Comparison of ENCODE assay signal across 12 cellular contexts in the genomic region with DNA sequence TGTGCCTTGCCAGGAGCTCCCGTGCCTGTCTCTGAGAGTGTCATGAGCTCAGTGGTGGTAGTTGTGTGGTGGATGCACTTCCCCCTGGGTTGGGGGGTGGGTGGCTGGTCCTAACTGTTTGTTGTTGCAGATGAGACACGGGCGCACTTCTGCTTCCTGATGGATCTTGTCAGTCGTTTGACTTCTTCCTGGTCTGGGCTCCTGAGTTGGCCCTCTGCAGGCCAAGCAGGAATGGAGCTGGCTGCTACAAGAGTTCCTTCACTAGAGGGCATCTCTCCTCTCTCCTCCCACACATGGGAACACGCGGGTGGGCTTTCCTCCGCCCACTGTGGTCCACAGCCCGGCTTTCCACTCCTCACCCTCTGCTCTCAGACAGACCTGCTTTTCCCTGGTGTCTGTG.
DNase-seq lines count a peak whose midpoint lies in the region; ATAC-seq, FAIRE-seq and TF ChIP-seq lines count a peak whose summit lies in the region.
"Had no signal": no experiment of that assay in that cellular context is flagged by ENCODE, and none has a peak within 500 bp of the region (broad histone marks: within the 10 kb centered on the region; RNA-seq: fewer than 3 reads in every experiment).

No MANE protein-coding gene starts in this region.

- DNase-seq in Caki2 (ENCODE audit: low read depth): peak; percentile 26
- DNase-seq in LHCN-M2 (ENCODE audit: low read depth): peak; percentile 6
- DNase-seq in astrocyte (ENCODE audit: low read depth): no peak
- DNase-seq in HepG2 (ENCODE audit: low spot score): peak; percentile 16
- DNase-seq in NK-92 (lab: John Stamatoyannopoulos, UW; ENCODE audit: unreplicated experiment): no peak
- DNase-seq: amygdala, NCI-H1092 treated with DMSO at 0.1 percent for 48 hours had no signal

- peaks cover 45% of the 10 kb centered on the region for H3K27me3 Mint-ChIP-seq in astrocyte (ENCODE audit: low read depth, unreplicated experiment)

- ATAC-seq in HepG2 (no peak), GM19324 (IDR thresholded peaks at IDR 0.05; ENCODE audit: low FRiP score, unreplicated experiment) (no peak), HG02798 (IDR thresholded peaks at IDR 0.05; ENCODE audit: poor library complexity, unreplicated experiment) (no peak), GM19467 (IDR thresholded peaks at IDR 0.05; ENCODE audit: unreplicated experiment) (no peak)

- TF ChIP-seq EP300 in HepG2 (IDR thresholded peaks at IDR 0.05; ENCODE audit: low read depth in 2 of 2, low read length in 2 of 2): no peak
- no peak for TF ChIP-seq EP300 in HepG2 (CRISPR knock-in tag; IDR thresholded peaks at IDR 0.05; ENCODE audit: borderline replicate concordance)

- H3K4me2 ChIP-seq in astrocyte (ENCODE audit: low read length) (no peak overlapping the region), HepG2 (ENCODE audit: low read depth, low read length) (peak overlapping the region; percentile 32; the same call in 1 of the 2 replicates)

- TF ChIP-seq CTCF in astrocyte (IDR thresholded peaks at IDR 0.05; ENCODE audit: insufficient read depth, low read depth, low read length) (peak; percentile 11), HepG2 (CRISPR knock-in tag; IDR thresholded peaks at IDR 0.05) (peak; percentile 29)

- POLR2A ChIA-PET in HepG2 (lab: Yijun Ruan, JAX): no interaction called here

- in situ Hi-C loops in Caki2 (cut with HindIII; ENCODE audit: low pct_unique_long_range_greater_than_20kb, low sequenced_read_pairs): no loop called here
- in situ Hi-C loops in HepG2 (cut with HindIII; ENCODE audit: extremely low pct_ligation_motif_present, low pct_unique_long_range_greater_than_20kb): no loop called here

- 0% methylated on average over 6 of the region's 8 CpGs for WGBS in HepG2 (ENCODE audit: low lambda C conversion rate)

- intact Hi-C loops in HepG2 (cut with micrococcal nuclease; ENCODE audit: unreplicated experiment): no loop called here

- no peaks in the 10 kb centered on the region for H3K79me2 ChIP-seq in astrocyte (ENCODE audit: insufficient read depth, low read length)
- no peaks in the 10 kb centered on the region for H3K79me2 ChIP-seq in HepG2 (ENCODE audit: insufficient read depth, low read length)

- H3K9ac ChIP-seq in astrocyte (ENCODE audit: low read length): no peak overlapping the region
- no peak overlapping the region for H3K9ac ChIP-seq in HepG2 (ENCODE audit: insufficient read depth, low read depth, low read length)

- TF ChIP-seq RAD21 in HepG2 (CRISPR knock-in tag; IDR thresholded peaks at IDR 0.05): no peak

- H4K20me1 ChIP-seq in astrocyte (ENCODE audit: insufficient read depth, low read length) (no peaks in the 10 kb centered on the region), HepG2 (ENCODE audit: insufficient read depth, low read length) (no peaks in the 10 kb centered on the region)

- H3K27me3 ChIP-seq in astrocyte (ENCODE audit: insufficient read depth, low read length) (peaks cover 17% of the 10 kb centered on the region), HepG2 (ENCODE audit: control insufficient read depth in 1 of 2, insufficient read depth in 2 of 2, low read length in 2 of 2) (peaks cover 2 to 33% of the 10 kb centered on the region in 2 experiments; a peak in 4 of 5 replicates)

- H3K9me3 Mint-ChIP-seq in astrocyte (ENCODE audit: unreplicated experiment): no peaks in the 10 kb centered on the region
- H3K9me3 Mint-ChIP-seq: stimulated activated naive CD8-positive, alpha-beta T cell treated with anti-CD3 and anti-CD28 coated beads, Interleukin-15, Interleukin-2, amounts not matched to agents 100 ng/mL and 50 ng/mL, for 24 hours had no signal

- H3K4me3 Mint-ChIP-seq in astrocyte (ENCODE audit: unreplicated experiment): no peak overlapping the region
- H3K4me3 Mint-ChIP-seq: stimulated activated naive CD8-positive, alpha-beta T cell treated with anti-CD3 and anti-CD28 coated beads, Interleukin-15, Interleukin-2, amounts not matched to agents 100 ng/mL and 50 ng/mL, for 24 hours had no signal

- H3K36me3 Mint-ChIP-seq in astrocyte (ENCODE audit: low read depth, unreplicated experiment): no peaks in the 10 kb centered on the region

- H3K27ac ChIP-seq in astrocyte (ENCODE audit: low read depth, low read length) (no peak overlapping the region), HepG2 (ENCODE audit: extremely low read length, insufficient read depth, low read length) (no peak overlapping the region)
- H3K27ac ChIP-seq: prostate gland had no signal

- H3K4me1 ChIP-seq in astrocyte (ENCODE audit: insufficient read depth, low read length) (no peaks in the 10 kb centered on the region), HepG2 (ENCODE audit: insufficient read depth, low read length) (no peaks in the 10 kb centered on the region)
- H3K4me1 ChIP-seq: prostate gland had no signal

- FAIRE-seq in astrocyte (lab: Jason Lieb, UNC): no peak
- FAIRE-seq in HepG2 (lab: Jason Lieb, UNC): no peak

- TF ChIP-seq POLR2A in HepG2 (IDR thresholded peaks at IDR 0.05; ENCODE audit: insufficient read depth in 1 of 2, low read depth in 2 of 2, low read length in 2 of 2): no peak

- H2AFZ ChIP-seq in astrocyte (ENCODE audit: low read depth, low read length): no peak overlapping the region
- H2AFZ ChIP-seq in HepG2 (ENCODE audit: low read length): no peak overlapping the region

- BruUV-seq in HepG2 (replicated peaks; lab: Mats Ljungman, UMichigan): no TSS peak

- H3K36me3 ChIP-seq in astrocyte (ENCODE audit: insufficient read depth, low read length): no peaks in the 10 kb centered on the region
- no peaks in the 10 kb centered on the region for H3K36me3 ChIP-seq in HepG2 (replicated peaks in 1 of 2; ENCODE audit: control insufficient read depth in 1 of 2, insufficient read depth in 2 of 2, low read length in 2 of 2)
- H3K36me3 ChIP-seq: prostate gland had no signal

- H3K4me3 ChIP-seq in astrocyte (ENCODE audit: insufficient read depth, low read depth, low read length): no peak overlapping the region
- no peak overlapping the region for H3K4me3 ChIP-seq in HepG2 (replicated peaks in 1 of 3; ENCODE audit: insufficient read depth in 1 of 3, low read depth in 2 of 3, low read length in 3 of 3)
- H3K4me3 ChIP-seq: prostate gland had no signal

- no peaks in the 10 kb centered on the region for H3K4me1 Mint-ChIP-seq in astrocyte (ENCODE audit: low read depth, unreplicated experiment)

- H3K9me3 ChIP-seq in astrocyte (ENCODE audit: insufficient read depth, low read depth, low read length) (no peaks in the 10 kb centered on the region), HepG2 (ENCODE audit: low read length) (no peaks in the 10 kb centered on the region)
- H3K9me3 ChIP-seq: prostate gland had no signal

- CTCF ChIA-PET in HepG2 (lab: Yijun Ruan, JAX; ENCODE audit: low intra/inter-chr PET ratio, low total read pairs): no interaction called here

- no peak overlapping the region for H3K27ac Mint-ChIP-seq in astrocyte (ENCODE audit: unreplicated experiment)
- H3K27ac Mint-ChIP-seq: stimulated activated naive CD8-positive, alpha-beta T cell treated with anti-CD3 and anti-CD28 coated beads, Interleukin-15, Interleukin-2, amounts not matched to agents 100 ng/mL and 50 ng/mL, for 24 hours had no signal

TF ChIP-seq in HepG2, 621 proteins besides CTCF, POLR2A, EP300 and RAD21 (continues in another document):
- TF ChIP-seq ARHGAP35 (CRISPR knock-in tag; IDR thresholded peaks at IDR 0.05; ENCODE audit: borderline replicate concordance): no peak
- TF ChIP-seq HOXA7 (CRISPR knock-in tag; IDR thresholded peaks at IDR 0.05): no peak
- no peak for TF ChIP-seq ZNF562 (CRISPR knock-in tag; IDR thresholded peaks at IDR 0.05; ENCODE audit: borderline replicate concordance)
- TF ChIP-seq IKZF4 (CRISPR knock-in tag; IDR thresholded peaks at IDR 0.05; ENCODE audit: borderline replicate concordance, low read depth, not compliant biosample characterization): no peak
- 0 out of 2 replicates have a peak, but pooled peaks have one; percentile 15 for TF ChIP-seq ELF3 (CRISPR knock-in tag; IDR thresholded peaks at IDR 0.05)
- TF ChIP-seq ZNF790 (CRISPR knock-in tag; IDR thresholded peaks at IDR 0.05; ENCODE audit: borderline replicate concordance): no peak

Comparison
In these comparisons a context has a peak if more than half of its experiments do, and no peak if none do; other contexts are left out.
1. DNase-seq: peak in Caki2 (single experiment), LHCN-M2 (single experiment) and HepG2 (single experiment); none in astrocyte (single experiment) and NK-92 (single experiment).